8 cellular contexts compared by ENCODE assay signal in the genomic region with DNA sequence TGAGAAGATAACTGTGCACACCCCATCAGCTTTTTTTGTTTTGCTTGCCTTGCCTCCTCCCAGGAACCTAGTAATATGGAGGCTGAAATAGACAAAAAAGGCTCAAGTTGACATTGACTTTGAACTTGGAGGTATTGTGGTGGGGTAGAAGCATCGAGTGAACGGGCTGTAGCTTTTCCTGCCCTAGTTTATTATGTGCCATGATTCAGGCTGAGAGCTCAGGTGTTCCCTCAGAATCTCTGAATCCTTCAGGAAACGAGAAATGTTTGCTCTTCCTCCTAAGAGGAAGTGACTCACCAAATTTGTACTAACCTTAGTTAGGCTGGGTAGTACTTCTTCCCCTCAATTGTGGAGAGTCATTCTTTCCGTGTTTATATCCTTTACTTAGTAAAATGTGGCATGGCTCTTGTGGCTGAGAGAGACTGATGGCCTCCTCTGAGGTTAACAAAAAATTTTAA.
DNase-seq lines count a peak whose midpoint lies in the region; ATAC-seq lines count a peak whose summit lies in the region.

No MANE protein-coding gene starts in this region.

- H3K36me3 Mint-ChIP-seq in activated naive CD4-positive, alpha-beta T cell treated with anti-CD3 and anti-CD28 coated beads, Interleukin-2, amount 50 U/mL, for 72 hours = no peaks in the 10 kb centered on the region

- peak; percentile 83 to 97 for ATAC-seq in activated naive CD4-positive, alpha-beta T cell treated with anti-CD3 and anti-CD28 coated beads, Interleukin-2, amount 50 U/mL, for 72 hours
- peak; percentile 98 for ATAC-seq in stimulated activated naive CD8-positive, alpha-beta T cell treated with anti-CD3 and anti-CD28 coated beads, Interleukin-15, amount 100 ng/mL, for 72 hours

- H3K4me1 Mint-ChIP-seq in stimulated activated naive CD8-positive, alpha-beta T cell treated with anti-CD3 and anti-CD28 coated beads, Interleukin-15, amount 100 ng/mL, for 72 hours = peaks cover 16% of the 10 kb centered on the region

- in situ Hi-C loops in KBM-7 (cut with MboI; ENCODE audit: low pct_unique_long_range_greater_than_20kb, low sequenced_read_pairs) = no loop called here

- peaks cover 58% of the 10 kb centered on the region for H3K27me3 Mint-ChIP-seq in stimulated activated naive CD8-positive, alpha-beta T cell treated with anti-CD3 and anti-CD28 coated beads, Interleukin-15, amount 100 ng/mL, for 72 hours

- no peaks in the 10 kb centered on the region for H3K9me3 Mint-ChIP-seq in activated naive CD4-positive, alpha-beta T cell treated with anti-CD3 and anti-CD28 coated beads, Interleukin-2, amount 50 U/mL, for 72 hours
- no peaks in the 10 kb centered on the region for H3K9me3 Mint-ChIP-seq in stimulated activated naive CD8-positive, alpha-beta T cell treated with anti-CD3 and anti-CD28 coated beads, Interleukin-15, amount 100 ng/mL, for 72 hours

- DNase-seq in activated naive CD4-positive, alpha-beta T cell treated with anti-CD3 and anti-CD28 coated beads, Interleukin-2, amount 50 U/mL, for 72 hours (ENCODE audit: low spot score in 2 of 2) = no peak
- DNase-seq in activated naive CD4-positive, alpha-beta T cell treated with anti-CD3 and anti-CD28 coated beads, Interleukin-2, amount 50 U/mL, for 16 hours = no peak
- DNase-seq in SIG-M5 (lab: John Stamatoyannopoulos, UW) (peak; percentile 13), fibroblast of the conjunctiva (ENCODE audit: low read depth) (peak; percentile 38), AML-193 (lab: John Stamatoyannopoulos, UW) (no peak), cortex of kidney (lab: John Stamatoyannopoulos, UW) (no peak), KBM-7 (no peak)
- DNase-seq in stimulated activated naive CD8-positive, alpha-beta T cell treated with anti-CD3 and anti-CD28 coated beads, Interleukin-15, amount 100 ng/mL, for 72 hours = peak; percentile 14 to 37

- no peak overlapping the region for H3K27ac Mint-ChIP-seq in activated naive CD4-positive, alpha-beta T cell treated with anti-CD3 and anti-CD28 coated beads, Interleukin-2, amount 50 U/mL, for 72 hours
- H3K27ac Mint-ChIP-seq in stimulated activated naive CD8-positive, alpha-beta T cell treated with anti-CD3 and anti-CD28 coated beads, Interleukin-15, amount 100 ng/mL, for 72 hours = no peak overlapping the region

- H3K4me3 Mint-ChIP-seq in stimulated activated naive CD8-positive, alpha-beta T cell treated with anti-CD3 and anti-CD28 coated beads, Interleukin-15, amount 100 ng/mL, for 72 hours = no peak overlapping the region

Comparison
In these comparisons a context has a peak if more than half of its experiments do, and no peak if none do; other contexts are left out.
1. DNase-seq: peak in SIG-M5 (single experiment), fibroblast of the conjunctiva (single experiment) and stimulated activated naive CD8-positive, alpha-beta T cell treated with anti-CD3 and anti-CD28 coated beads, Interleukin-15, amount 100 ng/mL, for 72 hours (2 of 2); none in activated naive CD4-positive, alpha-beta T cell treated with anti-CD3 and anti-CD28 coated beads, Interleukin-2, amount 50 U/mL, for 72 hours (0 of 2), activated naive CD4-positive, alpha-beta T cell treated with anti-CD3 and anti-CD28 coated beads, Interleukin-2, amount 50 U/mL, for 16 hours (single experiment), AML-193 (0 of 2), cortex of kidney (single experiment) and KBM-7 (single experiment).